ENCODE assay signal across 1 cellular context in the genomic region with DNA sequence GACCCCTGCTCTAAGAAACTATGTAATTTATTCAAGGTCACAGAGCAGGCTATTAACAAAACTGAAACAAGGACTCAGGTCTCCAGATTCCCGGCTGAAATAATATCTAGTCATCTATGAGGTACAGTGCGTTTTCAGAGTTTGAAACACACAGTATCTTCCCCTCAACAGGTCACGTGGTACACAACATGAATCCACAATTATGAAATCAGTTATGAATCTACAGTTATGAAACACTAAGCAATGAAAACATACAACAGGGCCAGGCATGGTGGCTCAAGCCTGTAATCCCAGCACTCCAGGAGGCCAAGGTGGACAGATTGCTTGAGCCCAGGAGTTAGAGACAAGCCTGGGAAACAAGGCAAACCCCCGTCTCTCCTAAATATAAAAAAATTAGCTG.
TF ChIP-seq lines count a peak whose summit lies in the region.

No MANE protein-coding gene starts in this region.

TF ChIP-seq in GM12878, 131 proteins besides CTCF, POLR2A, EP300 and RAD21 (continued from another document):
- TF ChIP-seq, protein P1, sequence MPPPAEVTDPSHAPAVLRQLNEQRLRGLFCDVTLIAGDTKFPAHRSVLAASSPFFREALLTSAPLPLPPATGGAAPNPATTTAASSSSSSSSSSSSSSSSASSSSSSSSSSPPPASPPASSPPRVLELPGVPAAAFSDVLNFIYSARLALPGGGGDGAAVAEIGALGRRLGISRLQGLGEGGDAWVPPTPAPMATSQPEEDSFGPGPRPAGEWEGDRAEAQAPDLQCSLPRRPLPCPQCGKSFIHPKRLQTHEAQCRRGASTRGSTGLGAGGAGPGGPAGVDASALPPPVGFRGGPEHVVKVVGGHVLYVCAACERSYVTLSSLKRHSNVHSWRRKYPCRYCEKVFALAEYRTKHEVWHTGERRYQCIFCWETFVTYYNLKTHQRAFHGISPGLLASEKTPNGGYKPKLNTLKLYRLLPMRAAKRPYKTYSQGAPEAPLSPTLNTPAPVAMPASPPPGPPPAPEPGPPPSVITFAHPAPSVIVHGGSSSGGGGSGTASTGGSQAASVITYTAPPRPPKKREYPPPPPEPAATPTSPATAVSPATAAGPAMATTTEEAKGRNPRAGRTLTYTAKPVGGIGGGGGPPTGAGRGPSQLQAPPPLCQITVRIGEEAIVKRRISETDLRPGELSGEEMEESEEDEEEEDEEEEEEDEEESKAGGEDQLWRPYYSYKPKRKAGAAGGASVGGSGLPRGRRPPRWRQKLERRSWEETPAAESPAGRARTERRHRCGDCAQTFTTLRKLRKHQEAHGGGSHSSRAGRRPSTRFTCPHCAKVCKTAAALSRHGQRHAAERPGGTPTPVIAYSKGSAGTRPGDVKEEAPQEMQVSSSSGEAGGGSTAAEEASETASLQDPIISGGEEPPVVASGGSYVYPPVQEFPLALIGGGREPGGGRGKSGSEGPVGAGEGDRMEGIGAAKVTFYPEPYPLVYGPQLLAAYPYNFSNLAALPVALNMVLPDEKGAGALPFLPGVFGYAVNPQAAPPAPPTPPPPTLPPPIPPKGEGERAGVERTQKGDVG (CRISPR knock-in tag; IDR thresholded peaks at IDR 0.05), result no peak
- TF ChIP-seq POU2F2 (IDR thresholded peaks at IDR 0.05; ENCODE audit: borderline replicate concordance, low read depth, low read length) (no peak), ZZZ3 (IDR thresholded peaks at IDR 0.05; ENCODE audit: control insufficient read depth, insufficient read length, low read depth) (no peak)
- TF ChIP-seq, protein P2, sequence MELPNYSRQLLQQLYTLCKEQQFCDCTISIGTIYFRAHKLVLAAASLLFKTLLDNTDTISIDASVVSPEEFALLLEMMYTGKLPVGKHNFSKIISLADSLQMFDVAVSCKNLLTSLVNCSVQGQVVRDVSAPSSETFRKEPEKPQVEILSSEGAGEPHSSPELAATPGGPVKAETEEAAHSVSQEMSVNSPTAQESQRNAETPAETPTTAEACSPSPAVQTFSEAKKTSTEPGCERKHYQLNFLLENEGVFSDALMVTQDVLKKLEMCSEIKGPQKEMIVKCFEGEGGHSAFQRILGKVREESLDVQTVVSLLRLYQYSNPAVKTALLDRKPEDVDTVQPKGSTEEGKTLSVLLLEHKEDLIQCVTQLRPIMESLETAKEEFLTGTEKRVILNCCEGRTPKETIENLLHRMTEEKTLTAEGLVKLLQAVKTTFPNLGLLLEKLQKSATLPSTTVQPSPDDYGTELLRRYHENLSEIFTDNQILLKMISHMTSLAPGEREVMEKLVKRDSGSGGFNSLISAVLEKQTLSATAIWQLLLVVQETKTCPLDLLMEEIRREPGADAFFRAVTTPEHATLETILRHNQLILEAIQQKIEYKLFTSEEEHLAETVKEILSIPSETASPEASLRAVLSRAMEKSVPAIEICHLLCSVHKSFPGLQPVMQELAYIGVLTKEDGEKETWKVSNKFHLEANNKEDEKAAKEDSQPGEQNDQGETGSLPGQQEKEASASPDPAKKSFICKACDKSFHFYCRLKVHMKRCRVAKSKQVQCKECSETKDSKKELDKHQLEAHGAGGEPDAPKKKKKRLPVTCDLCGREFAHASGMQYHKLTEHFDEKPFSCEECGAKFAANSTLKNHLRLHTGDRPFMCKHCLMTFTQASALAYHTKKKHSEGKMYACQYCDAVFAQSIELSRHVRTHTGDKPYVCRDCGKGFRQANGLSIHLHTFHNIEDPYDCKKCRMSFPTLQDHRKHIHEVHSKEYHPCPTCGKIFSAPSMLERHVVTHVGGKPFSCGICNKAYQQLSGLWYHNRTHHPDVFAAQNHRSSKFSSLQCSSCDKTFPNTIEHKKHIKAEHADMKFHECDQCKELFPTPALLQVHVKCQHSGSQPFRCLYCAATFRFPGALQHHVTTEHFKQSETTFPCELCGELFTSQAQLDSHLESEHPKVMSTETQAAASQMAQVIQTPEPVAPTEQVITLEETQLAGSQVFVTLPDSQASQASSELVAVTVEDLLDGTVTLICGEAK (IDR thresholded peaks at IDR 0.05; ENCODE audit: borderline replicate concordance), result no peak
